Comparison of ENCODE assay signal across 6 cellular contexts in the genomic region with DNA sequence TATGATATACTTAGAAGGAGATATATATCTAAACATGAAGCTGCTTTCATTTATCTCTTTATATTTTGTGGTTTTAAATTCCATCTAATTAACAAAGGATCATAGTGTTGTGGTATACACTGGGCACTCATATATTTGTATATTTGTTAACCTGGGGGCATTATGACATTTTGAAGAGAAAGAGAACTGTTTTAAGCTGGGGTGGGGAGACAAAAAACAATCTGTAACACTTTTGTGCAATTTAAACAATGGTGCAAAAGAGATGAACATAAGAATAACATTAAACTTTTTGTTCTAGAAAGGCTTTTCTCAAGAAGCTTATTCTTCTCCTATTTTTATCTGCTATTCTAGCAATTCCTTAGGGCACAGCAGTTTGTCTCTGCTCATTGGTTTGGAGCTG.
"Had no signal": no experiment of that assay in that cellular context is flagged by ENCODE, and none has a peak within 500 bp of the region (broad histone marks: within the 10 kb centered on the region; RNA-seq: fewer than 3 reads in every experiment).

No MANE protein-coding gene starts in this region.

- FAIRE-seq: HepG2, HTR-8/SVneo, K562 had no signal

- H3K4me3 ChIP-seq: K562 had no signal

- ATAC-seq: HepG2, K562 had no signal

- H3K27ac ChIP-seq: HL-60 had no signal

- DNase-seq: IMR-90, KBM-7 had no signal
